In genomic region chr1:149844096-149844495, GRCh38 we compare ENCODE assay signal across 8 cellular contexts. TPM values are rescaled to one million over a fixed set of nuclear protein-coding genes. Genes with fewer than 3 reads are reported as not detected.
DNase-seq lines count a peak whose midpoint lies in the region; ATAC-seq and TF ChIP-seq lines count a peak whose summit lies in the region.

No MANE protein-coding gene starts in this region.

- DNase-seq in AG10803 (ENCODE audit: low read depth) (peak; percentile 44), IMR-90 (peak; percentile 78), kidney epithelial cell (ENCODE audit: low read depth) (no peak), upper lobe of left lung (no peak)
- no peak for DNase-seq in activated naive CD8-positive, alpha-beta T cell treated with anti-CD3 and anti-CD28 coated beads, Interleukin-2, amount 50 U/mL, for 24 hours

- H3K14ac ChIP-seq in IMR-90 (replicated peaks; ENCODE audit: low read depth, low read length): no peak overlapping the region

- dilution Hi-C loops in IMR-90 (cut with HindIII; ENCODE audit: low sequenced_read_pairs, unreplicated experiment): no loop called here

- H3K4me2 ChIP-seq in IMR-90 (ENCODE audit: low read depth, low read length): peak overlapping the region; percentile 100

- no peaks in the 10 kb centered on the region for H3K9me3 Mint-ChIP-seq in activated naive CD8-positive, alpha-beta T cell treated with anti-CD3 and anti-CD28 coated beads, Interleukin-2, amount 50 U/mL, for 24 hours

- no peak overlapping the region for H3K4ac ChIP-seq in IMR-90 (ENCODE audit: low read depth, low read length)

- H3K4me1 Mint-ChIP-seq in activated naive CD8-positive, alpha-beta T cell treated with anti-CD3 and anti-CD28 coated beads, Interleukin-2, amount 50 U/mL, for 24 hours: peaks cover 52% of the 10 kb centered on the region

- TF ChIP-seq POLR2A in IMR-90 (IDR thresholded peaks at IDR 0.05; ENCODE audit: low read depth, low read length) (no peak), upper lobe of left lung (IDR thresholded peaks at IDR 0.05) (no peak)

- no peaks in the 10 kb centered on the region for H3K27me3 ChIP-seq in IMR-90 (ENCODE audit: control insufficient read depth, insufficient read depth, low read length)
- H3K27me3 ChIP-seq in kidney epithelial cell (ENCODE audit: control insufficient read depth, insufficient read depth, low read length): no peaks in the 10 kb centered on the region
- H3K27me3 ChIP-seq in upper lobe of left lung: no peaks in the 10 kb centered on the region

- no peaks in the 10 kb centered on the region for H3K9me3 ChIP-seq in IMR-90 (ENCODE audit: control insufficient read depth, insufficient read depth, low read length)
- H3K9me3 ChIP-seq in upper lobe of left lung: no peaks in the 10 kb centered on the region

- H2AFZ ChIP-seq in IMR-90 (replicated peaks; ENCODE audit: low read length, poor library complexity): no peak overlapping the region

- no TSS peak for BruUV-seq in IMR-90 (replicated peaks; lab: Mats Ljungman, UMichigan)

- H3K9ac ChIP-seq in IMR-90 (ENCODE audit: low read depth, low read length): peak overlapping the region; percentile 100

- peaks cover 10% of the 10 kb centered on the region for H3K36me3 Mint-ChIP-seq in activated naive CD8-positive, alpha-beta T cell treated with anti-CD3 and anti-CD28 coated beads, Interleukin-2, amount 50 U/mL, for 24 hours (ENCODE audit: low read depth)

- POLR2A ChIA-PET in IMR-90 (lab: Charles Lee; ENCODE audit: unreplicated experiment): interaction anchor here (0.5 to 2.2 kb wide), 2 partner anchors 43 to 1684 kb away, joined by 4 to 15 read pairs; a partner anchor contains a TSS

- H2AK5ac ChIP-seq in IMR-90 (ENCODE audit: low read depth, low read length): no peak overlapping the region

- CTCF ChIA-PET in IMR-90 (lab: Yijun Ruan, JAX): interaction anchor here (0.6 kb wide), 1 partner anchor 1152 kb away, joined by 3 read pairs; no protein-coding TSS in a partner anchor

- peak overlapping the region; percentile 91 for H3K4me3 Mint-ChIP-seq in activated naive CD8-positive, alpha-beta T cell treated with anti-CD3 and anti-CD28 coated beads, Interleukin-2, amount 50 U/mL, for 24 hours

- H2BK5ac ChIP-seq in IMR-90 (ENCODE audit: low read depth, low read length, poor library complexity, severe bottlenecking): peak overlapping the region; percentile 69

- peak overlapping the region; percentile 69 for H3K4me3 ChIP-seq in AG10803 (ENCODE audit: low read length)
- H3K4me3 ChIP-seq in IMR-90 (ENCODE audit: insufficient read depth, low read depth, low read length): peak overlapping the region; percentile 97
- H3K4me3 ChIP-seq in kidney epithelial cell (ENCODE audit: low read depth, low read length): peak overlapping the region; percentile 61
- H3K4me3 ChIP-seq in upper lobe of left lung: peak overlapping the region in 3 of 4 donors; percentile 48 to 60 (median 54)

- H3K23ac ChIP-seq in IMR-90 (ENCODE audit: low read depth, low read length): no peak overlapping the region

- in situ Hi-C loops in IMR-90 (cut with MboI; ENCODE audit: low sequenced_read_pairs): no loop called here

- H3K79me1 ChIP-seq in IMR-90 (ENCODE audit: low read depth in 1 of 2, low read length in 2 of 2): peaks cover 19 to 42% of the 10 kb centered on the region in 2 experiments

- H2BK20ac ChIP-seq in IMR-90 (ENCODE audit: low read depth, low read length): no peak overlapping the region

- H3K18ac ChIP-seq in IMR-90 (ENCODE audit: low read depth, low read length): no peak overlapping the region

- H2BK15ac ChIP-seq in IMR-90 (ENCODE audit: low read depth, low read length): no peak overlapping the region

- peaks cover 6% of the 10 kb centered on the region; the same call in 1 of the 2 replicates for H4K20me1 ChIP-seq in IMR-90 (ENCODE audit: insufficient read depth, low read length)

- TF ChIP-seq CTCF in AG10803 (conservative IDR thresholded peaks at IDR 0.05; ENCODE audit: low read length): no peak
- no peak for TF ChIP-seq CTCF in IMR-90 (conservative IDR thresholded peaks at IDR 0.05; ENCODE audit: low read depth, low read length)
- no peak for TF ChIP-seq CTCF in kidney epithelial cell (IDR thresholded peaks at IDR 0.05; ENCODE audit: insufficient read depth, low read length, poor library complexity, severe bottlenecking)
- no peak for TF ChIP-seq CTCF in upper lobe of left lung (IDR thresholded peaks at IDR 0.05)

- no peak overlapping the region for H3K27ac ChIP-seq in IMR-90 (ENCODE audit: insufficient read depth, low read length)
- peak overlapping the region in 1 of 4 donors; percentile 90 for H3K27ac ChIP-seq in upper lobe of left lung

- intact Hi-C loops in IMR-90 (cut with micrococcal nuclease): no loop called here

- H4K91ac ChIP-seq in IMR-90 (ENCODE audit: insufficient read depth, low read depth, low read length): no peak overlapping the region

- H3K27me3 Mint-ChIP-seq in activated naive CD8-positive, alpha-beta T cell treated with anti-CD3 and anti-CD28 coated beads, Interleukin-2, amount 50 U/mL, for 24 hours: no peaks in the 10 kb centered on the region

- H3K4me1 ChIP-seq in IMR-90 (ENCODE audit: control insufficient read depth, insufficient read depth, low read length) (peaks cover 6% of the 10 kb centered on the region), upper lobe of left lung (peaks cover 25 to 42% (median 40%) of the 10 kb centered on the region in 4 donors)

- TF ChIP-seq RAD21 in IMR-90 (IDR thresholded peaks at IDR 0.05; ENCODE audit: low read length): no peak

- H3K36me3 ChIP-seq in IMR-90 (ENCODE audit: control insufficient read depth, insufficient read depth, low read length) (peaks cover 3% of the 10 kb centered on the region), kidney epithelial cell (ENCODE audit: control insufficient read depth, insufficient read depth, low read length) (no peaks in the 10 kb centered on the region), upper lobe of left lung (no peaks in the 10 kb centered on the region)

- H3K9me1 ChIP-seq in IMR-90 (ENCODE audit: insufficient read depth, low read length): peaks cover 3% of the 10 kb centered on the region; the same call in 1 of the 2 replicates

- TF ChIP-seq EP300 in upper lobe of left lung (IDR thresholded peaks at IDR 0.05): no peak

- H4K5ac ChIP-seq in IMR-90 (ENCODE audit: low read depth, low read length): no peak overlapping the region

- no peak overlapping the region for H4K8ac ChIP-seq in IMR-90 (ENCODE audit: low read depth in 2 of 2, low read length in 2 of 2)

- no CpG with 5 or more reads among the region's 3 CpGs for whole genome bisulfite sequencing in IMR-90 (ENCODE audit: extremely low coverage in 2 of 2, insufficient read length in 1 of 2), 2 experiments
- WGBS in upper lobe of left lung, 2 donors: 42% methylated on average over 3 of the region's 3 CpGs

- peak overlapping the region; percentile 73; the same call in 1 of the 2 replicates for H3K56ac ChIP-seq in IMR-90 (ENCODE audit: extremely low read depth, insufficient read depth, low read length)

- ATAC-seq in IMR-90 (ENCODE audit: low read depth) (no peak), upper lobe of left lung (ENCODE audit: low FRiP score in 2 of 2) (no peak), HG03520 (IDR thresholded peaks at IDR 0.05; ENCODE audit: unreplicated experiment) (no peak), GM21423 (IDR thresholded peaks at IDR 0.05; ENCODE audit: unreplicated experiment) (no peak), HG03521 (IDR thresholded peaks at IDR 0.05; ENCODE audit: unreplicated experiment) (no peak)
- no peak for ATAC-seq in activated naive CD8-positive, alpha-beta T cell treated with anti-CD3 and anti-CD28 coated beads, Interleukin-2, amount 50 U/mL, for 24 hours

- H3K27ac Mint-ChIP-seq in activated naive CD8-positive, alpha-beta T cell treated with anti-CD3 and anti-CD28 coated beads, Interleukin-2, amount 50 U/mL, for 24 hours: peak overlapping the region; percentile 87

- H2BK120ac ChIP-seq in IMR-90 (ENCODE audit: low read depth, low read length): no peak overlapping the region

- no peak overlapping the region for H2AK9ac ChIP-seq in IMR-90 (replicated peaks; ENCODE audit: low read depth, low read length, poor library complexity)

TF ChIP-seq in IMR-90, 13 proteins besides CTCF, POLR2A, EP300 and RAD21:
- no peak for TF ChIP-seq SMC3 (IDR thresholded peaks at IDR 0.05; ENCODE audit: low read depth, low read length)
- TF ChIP-seq CEBPB (IDR thresholded peaks at IDR 0.05; ENCODE audit: low read depth, low read length): peak; percentile 86
- TF ChIP-seq NFE2L2 (IDR thresholded peaks at IDR 0.05; ENCODE audit: low read depth, low read length): no peak
- no peak for TF ChIP-seq BHLHE40 (IDR thresholded peaks at IDR 0.05; ENCODE audit: low read depth, low read length)

RNA-seq across cellular contexts. Expression of gene BOLA1, which starts 55.3 kb away (rescaled TPM):
- total RNA-seq in IMR-90 (2012; rRNA removed): 3.4 and 4.4 TPM in 2 replicates
- polyA plus RNA-seq in IMR-90 (2012; rRNA removed): 12.6 and 14.2 TPM in 2 replicates
- polyA plus RNA-seq in IMR-90 (2012; cell fraction: cytosol; rRNA removed): 19.5 and 20.0 TPM in 2 replicates
- 14.7 and 18.9 TPM in 2 replicates for polyA plus RNA-seq in IMR-90 (2012; cell fraction: nucleus; rRNA removed; ENCODE audit: low replicate concordance)
- total RNA-seq in kidney epithelial cell: 17.7 and 27.9 TPM in 2 replicates
- 10 to 100 TPM; 11.1 to 23.0 (median 14.5) TPM for total RNA-seq in upper lobe of left lung

Comparison
In these comparisons a context has a peak if more than half of its experiments do, and no peak if none do; other contexts are left out.
1. DNase-seq: peak in AG10803 (single experiment) and IMR-90 (single experiment); none in activated naive CD8-positive, alpha-beta T cell treated with anti-CD3 and anti-CD28 coated beads, Interleukin-2, amount 50 U/mL, for 24 hours (single experiment), kidney epithelial cell (single experiment) and upper lobe of left lung (0 of 2).
2. Peak in every context shown above with its lines, with median percentiles within 50 percentile points of each other: H3K4me3 ChIP-seq.